Comparison of ENCODE assay signal across 24 cellular contexts in genomic region chr6:169895000-169895759, GRCh38.
DNase-seq lines count a peak whose midpoint lies in the region; ATAC-seq and TF ChIP-seq lines count a peak whose summit lies in the region.
"Had no signal": no experiment of that assay in that cellular context is flagged by ENCODE, and none has a peak within 500 bp of the region (broad histone marks: within the 10 kb centered on the region; RNA-seq: fewer than 3 reads in every experiment).

No MANE protein-coding gene starts in this region.

- no TSS peak for BruUV-seq in Calu3 (replicated peaks; lab: Mats Ljungman, UMichigan)

- H3K27me3 ChIP-seq in gastrocnemius medialis: peaks cover 0 to under 1% (median 0%) of the 10 kb centered on the region in 3 donors
- no peaks in the 10 kb centered on the region for H3K27me3 ChIP-seq in BE2C

- H3K4me1 ChIP-seq in gastrocnemius medialis (no peaks in the 10 kb centered on the region), BE2C (no peaks in the 10 kb centered on the region)
- H3K4me1 ChIP-seq: HAP-1 had no signal

- peak overlapping the region; percentile 15 for H3K27ac Mint-ChIP-seq in stimulated activated naive B cell treated with anti-CD40 and anti-IgM and Interleukin-4, amounts not matched to agents 10 μg/mL and 1 μg/mL and 100 μg/mL, for 72 hours
- H3K27ac Mint-ChIP-seq in Calu3 (ENCODE audit: unreplicated experiment): no peak overlapping the region
- H3K27ac Mint-ChIP-seq: CD8-positive, alpha-beta memory T cell; GM23338 had no signal

- intact Hi-C loops in Calu3 (cut with micrococcal nuclease; ENCODE audit: unreplicated experiment) (no loop called here), gastrocnemius medialis (cut with DNase I; ENCODE audit: low total_unique reads) (no loop called here)

- POLR2A ChIA-PET in HEK293T (lab: Yijun Ruan, JAX): no interaction called here

- H3K4me1 Mint-ChIP-seq in stimulated activated naive B cell treated with anti-CD40 and anti-IgM and Interleukin-4, amounts not matched to agents 10 μg/mL and 1 μg/mL and 100 μg/mL, for 72 hours: peaks cover 2 to 5% of the 10 kb centered on the region in 2 donors
- no peaks in the 10 kb centered on the region for H3K4me1 Mint-ChIP-seq in Calu3 (ENCODE audit: low read depth, unreplicated experiment)
- H3K4me1 Mint-ChIP-seq: GM23338 had no signal

- peaks cover 8 to 12% of the 10 kb centered on the region in 2 donors for H3K9me3 Mint-ChIP-seq in stimulated activated naive B cell treated with anti-CD40 and anti-IgM and Interleukin-4, amounts not matched to agents 10 μg/mL and 1 μg/mL and 100 μg/mL, for 72 hours
- H3K9me3 Mint-ChIP-seq in Calu3 (ENCODE audit: low read depth, unreplicated experiment): no peaks in the 10 kb centered on the region

- no peak for TF ChIP-seq POLR2A in gastrocnemius medialis (IDR thresholded peaks at IDR 0.05)

- CTCF ChIA-PET in HEK293T (lab: Yijun Ruan, JAX) (no interaction called here), Calu3 (lab: Charles Lee) (no interaction called here)

- peaks cover 3 to 7% of the 10 kb centered on the region in 2 donors for H3K36me3 Mint-ChIP-seq in stimulated activated naive B cell treated with anti-CD40 and anti-IgM and Interleukin-4, amounts not matched to agents 10 μg/mL and 1 μg/mL and 100 μg/mL, for 72 hours
- H3K36me3 Mint-ChIP-seq in Calu3 (ENCODE audit: insufficient read depth, unreplicated experiment): no peaks in the 10 kb centered on the region

- H3K4me3 ChIP-seq in gastrocnemius medialis (no peak overlapping the region), BE2C (ENCODE audit: low read depth, low read length) (no peak overlapping the region)
- H3K4me3 ChIP-seq: GM23338, HAP-1, PC-9 had no signal

- DNase-seq in HEK293T (ENCODE audit: extremely low spot score): no peak
- peak; percentile 7 for DNase-seq in NCI-H2171 (lab: John Stamatoyannopoulos, UW)
- peak; percentile 14 for DNase-seq in islet precursor cell
- no peak for DNase-seq in stimulated activated naive B cell treated with anti-CD40 and anti-IgM and Interleukin-4, amounts not matched to agents 10 μg/mL and 1 μg/mL and 100 μg/mL, for 72 hours
- no peak for DNase-seq in Calu3
- DNase-seq in gastrocnemius medialis: no peak
- no peak for DNase-seq in medulla oblongata (ENCODE audit: extremely low spot score)
- DNase-seq in BE2C: no peak
- DNase-seq: CD8-positive, alpha-beta memory T cell; EL; GF-D8; NCI-H1092; NCI-H1436 treated with DMSO at 0.1 percent for 48 hours; NCI-H1930; NCI-H345; NCI-H524; NCI-H82; PC-9; RPMI8226; SHP77; SW 1271 had no signal

- H3K36me3 ChIP-seq in gastrocnemius medialis: no peaks in the 10 kb centered on the region
- no peaks in the 10 kb centered on the region for H3K36me3 ChIP-seq in BE2C
- H3K36me3 ChIP-seq: HAP-1 had no signal

- peak; percentile 59 to 67 for ATAC-seq in stimulated activated naive B cell treated with anti-CD40 and anti-IgM and Interleukin-4, amounts not matched to agents 10 μg/mL and 1 μg/mL and 100 μg/mL, for 72 hours (replicated peaks)
- no peak for ATAC-seq in gastrocnemius medialis
- ATAC-seq: GM23338 had no signal

- in situ Hi-C loops in gastrocnemius medialis (cut with MboI; ENCODE audit: low sequenced_read_pairs in 4 of 4): no loop called here

- TF ChIP-seq CTCF in Calu3 (IDR thresholded peaks at IDR 0.05; ENCODE audit: unreplicated experiment): no peak
- no peak for TF ChIP-seq CTCF in gastrocnemius medialis (IDR thresholded peaks at IDR 0.05 in 4 of 5, conservative IDR thresholded peaks at IDR 0.05 in 1 of 5)
- TF ChIP-seq CTCF in BE2C (IDR thresholded peaks at IDR 0.05; ENCODE audit: low read depth, low read length): no peak

- H3K27me3 Mint-ChIP-seq in stimulated activated naive B cell treated with anti-CD40 and anti-IgM and Interleukin-4, amounts not matched to agents 10 μg/mL and 1 μg/mL and 100 μg/mL, for 72 hours: peaks cover 17% of the 10 kb centered on the region in 2 donors
- peaks cover 19% of the 10 kb centered on the region for H3K27me3 Mint-ChIP-seq in Calu3 (ENCODE audit: unreplicated experiment)

- peak overlapping the region in 1 of 2 donors; percentile 4 for H3K4me3 Mint-ChIP-seq in stimulated activated naive B cell treated with anti-CD40 and anti-IgM and Interleukin-4, amounts not matched to agents 10 μg/mL and 1 μg/mL and 100 μg/mL, for 72 hours
- H3K4me3 Mint-ChIP-seq in Calu3 (ENCODE audit: low read depth, unreplicated experiment): no peak overlapping the region
- H3K4me3 Mint-ChIP-seq: CD8-positive, alpha-beta memory T cell; GM23338 had no signal

- H3K9me3 ChIP-seq in gastrocnemius medialis: no peaks in the 10 kb centered on the region
- H3K9me3 ChIP-seq in BE2C: no peaks in the 10 kb centered on the region
- H3K9me3 ChIP-seq: HAP-1 had no signal

- H3K27ac ChIP-seq in gastrocnemius medialis: no peak overlapping the region
- H3K27ac ChIP-seq: C4-2B, PC-9 had no signal

TF ChIP-seq in HEK293T, 16 proteins besides CTCF, POLR2A, EP300 and RAD21:
- peak; percentile 51; the same call in 1 of the 2 replicates for TF ChIP-seq FOXM1 (IDR thresholded peaks at IDR 0.05; ENCODE audit: borderline replicate concordance)
- TF ChIP-seq TARDBP (IDR thresholded peaks at IDR 0.05): no peak

Comparison
In these comparisons a context has a peak if more than half of its experiments do, and no peak if none do; other contexts are left out.
1. DNase-seq: peak in NCI-H2171 (single experiment) and islet precursor cell (single experiment); none in HEK293T (single experiment), stimulated activated naive B cell treated with anti-CD40 and anti-IgM and Interleukin-4, amounts not matched to agents 10 μg/mL and 1 μg/mL and 100 μg/mL, for 72 hours (single experiment), Calu3 (single experiment), gastrocnemius medialis (0 of 2), medulla oblongata (single experiment) and BE2C (single experiment).
2. ATAC-seq: peak in stimulated activated naive B cell treated with anti-CD40 and anti-IgM and Interleukin-4, amounts not matched to agents 10 μg/mL and 1 μg/mL and 100 μg/mL, for 72 hours (2 of 2); none in gastrocnemius medialis (0 of 2).